Comparison of ENCODE assay signal across 1 cellular context in genomic region chrX:12943592-12943991, GRCh38.
TF ChIP-seq lines count a peak whose summit lies in the region.
"Not testable (repeated sequence)": the region's sequence is repeated elsewhere in the genome, so short reads cannot be mapped to it uniquely, and the experiment has no call there.

No MANE protein-coding gene starts in this region.

TF ChIP-seq in K562, 482 proteins besides CTCF, POLR2A, EP300 and RAD21:
- TF ChIP-seq SMARCA4 (IDR thresholded peaks at IDR 0.05) (0 out of 2 replicates have a peak, but pooled peaks have one; percentile 15), CBFA2T2 (conservative IDR thresholded peaks at IDR 0.05) (peak; percentile 49), NCOR1 (IDR thresholded peaks at IDR 0.05) (peak; percentile 38; the same call in 1 of the 2 replicates), ARID1B (IDR thresholded peaks at IDR 0.05) (peak; percentile 71), DPF2 (IDR thresholded peaks at IDR 0.05) (peak; percentile 22; the same call in 1 of the 2 replicates), PKNOX1 (IDR thresholded peaks at IDR 0.05) (peak; percentile 76), PBX2 (tag; conservative IDR thresholded peaks at IDR 0.05; ENCODE audit: low read depth) (peak; percentile 81), CBFA2T3 (IDR thresholded peaks at IDR 0.05) (peak; percentile 68), MEIS2 (IDR thresholded peaks at IDR 0.05; ENCODE audit: partially characterized antibody) (peak; percentile 72), TAL1 (IDR thresholded peaks at IDR 0.05) (peak; percentile 43; the same call in 1 of the 2 replicates)
- TF ChIP-seq PBX2 (CRISPR knock-in tag; IDR thresholded peaks at IDR 0.05; ENCODE audit: low read depth), result not testable (repeated sequence)
